In the genomic region with DNA sequence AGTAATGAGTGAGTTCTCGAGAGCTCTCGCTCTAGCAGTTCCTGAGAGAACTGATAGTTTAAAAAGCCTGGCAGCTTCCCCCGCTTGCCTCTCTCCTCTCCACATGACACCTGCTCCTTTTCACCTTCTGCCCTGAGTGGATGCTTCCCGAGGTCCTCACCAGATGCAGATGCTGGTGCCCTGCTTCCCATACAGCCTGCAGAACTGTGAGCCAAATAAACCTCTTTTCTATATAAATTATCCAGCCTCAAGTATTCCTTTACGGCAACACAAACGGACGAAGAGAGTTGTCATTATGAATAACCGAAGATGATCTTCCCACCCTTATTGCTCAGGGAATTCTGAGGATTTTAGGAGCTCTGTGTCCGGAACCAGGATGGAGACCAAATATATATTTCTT, we compare ENCODE assay signal across 8 cellular contexts.
"Had no signal": no experiment of that assay in that cellular context is flagged by ENCODE, and none has a peak within 500 bp of the region (broad histone marks: within the 10 kb centered on the region; RNA-seq: fewer than 3 reads in every experiment).

No MANE protein-coding gene starts in this region.

- ATAC-seq: GM12878 had no signal

- H3K4me3 ChIP-seq: GM12878 had no signal

- DNase-seq: GDM1, GF-D8 had no signal

- FAIRE-seq: G401.6, GM12878, GM12891, GM12892, GM18507, GM19239 had no signal
